In the genomic region with DNA sequence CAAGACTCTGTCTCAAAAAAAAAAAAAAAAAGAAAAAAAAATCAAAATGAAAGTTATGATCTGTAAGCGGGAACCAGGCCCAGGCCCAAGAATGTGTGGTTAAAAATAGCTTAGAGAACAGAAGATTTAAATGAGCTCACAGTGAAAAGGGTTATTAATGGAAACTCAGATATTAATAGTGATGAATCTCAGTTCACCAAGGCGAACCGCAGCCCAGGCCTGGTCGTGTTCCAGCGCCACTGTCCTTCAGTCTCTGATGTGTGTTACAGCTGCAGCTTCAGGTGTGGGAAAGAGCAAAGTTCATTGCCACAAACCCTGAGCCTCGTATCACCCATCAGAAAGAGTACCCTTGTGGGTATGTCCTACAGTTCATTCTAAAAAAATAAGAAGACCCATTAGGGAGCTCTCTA, we compare ENCODE assay signal across 7 cellular contexts.
A peak's percentile ranks its signal among the peaks of the same experiment; 100 is the strongest.
DNase-seq lines count a peak whose midpoint lies in the region; ATAC-seq, FAIRE-seq and TF ChIP-seq lines count a peak whose summit lies in the region.

No MANE protein-coding gene starts in this region.

- H3K4me2 ChIP-seq in OCI-LY7 (ENCODE audit: low read length): no peak overlapping the region

- H3K79me2 ChIP-seq in OCI-LY7 (ENCODE audit: insufficient read depth, low read depth, low read length): no peaks in the 10 kb centered on the region

- no peaks in the 10 kb centered on the region for H3K9me2 ChIP-seq in OCI-LY7 (ENCODE audit: insufficient read depth, low read length)

- no peak overlapping the region for H3K4me3 ChIP-seq in uterus
- no peak overlapping the region for H3K4me3 ChIP-seq in OCI-LY7 (ENCODE audit: low read depth, low read length, poor library complexity, severe bottlenecking)

- no peak for FAIRE-seq in urothelium cell line (lab: Jason Lieb, UNC)

- H4K20me1 ChIP-seq in OCI-LY7 (ENCODE audit: insufficient read depth, low read length): no peaks in the 10 kb centered on the region

- no peak overlapping the region for H2AFZ ChIP-seq in OCI-LY7 (ENCODE audit: low read length)

- intact Hi-C loops in uterus (cut with DNase I; ENCODE audit: low total_unique reads): no loop called here
- intact Hi-C loops in OCI-LY7 (cut with micrococcal nuclease; ENCODE audit: unreplicated experiment): no loop called here

- BruUV-seq in OCI-LY7 (replicated peaks; lab: Mats Ljungman, UMichigan): no TSS peak

- POLR2A ChIA-PET in OCI-LY7 (lab: Charles Lee): interaction anchor here (0.5 to 0.7 kb wide), 6 partner anchors 24 to 493 kb away, joined by 3 to 5 read pairs (median 3); no protein-coding TSS in a partner anchor

- H3K36me3 ChIP-seq in uterus (no peaks in the 10 kb centered on the region), OCI-LY7 (ENCODE audit: insufficient read depth, low read length) (no peaks in the 10 kb centered on the region)

- TF ChIP-seq CTCF in uterus (IDR thresholded peaks at IDR 0.05): no peak
- TF ChIP-seq CTCF in OCI-LY7 (conservative IDR thresholded peaks at IDR 0.05; ENCODE audit: low read length): no peak

- DNase-seq in germinal center (ENCODE audit: low spot score) (peak; percentile 31), uterus (peak; percentile 35 to 46), OCI-LY7 (ENCODE audit: low spot score) (no peak), urothelium cell line (ENCODE audit: low spot score) (no peak), NCI-H510A (lab: John Stamatoyannopoulos, UW) (no peak)

- no peaks in the 10 kb centered on the region for H3K27me3 ChIP-seq in uterus

- CTCF ChIA-PET in OCI-LY7 (lab: Charles Lee; ENCODE audit: unreplicated experiment): no interaction called here

- ATAC-seq in GM19468 (IDR thresholded peaks at IDR 0.05; ENCODE audit: extremely low read depth, unreplicated experiment): peak; percentile 86
- ATAC-seq in HG03439 (IDR thresholded peaks at IDR 0.05; ENCODE audit: unreplicated experiment): peak; percentile 90

- no peak for TF ChIP-seq POLR2A in uterus (IDR thresholded peaks at IDR 0.05)

- H3K4me1 ChIP-seq in uterus (peaks cover 0 to 6% of the 10 kb centered on the region in 2 donors), OCI-LY7 (ENCODE audit: insufficient read depth, low read length, poor library complexity, severe bottlenecking) (no peaks in the 10 kb centered on the region)

- H3K27ac ChIP-seq in uterus (peak overlapping the region; percentile 9 to 84), OCI-LY7 (ENCODE audit: low read depth, low read length, poor library complexity, severe bottlenecking) (no peak overlapping the region)

- H3K9me3 ChIP-seq in uterus: no peaks in the 10 kb centered on the region
- H3K9me3 ChIP-seq in OCI-LY7 (ENCODE audit: low read length): no peaks in the 10 kb centered on the region

Comparison
In these comparisons a context has a peak if more than half of its experiments do, and no peak if none do; other contexts are left out.
1. DNase-seq: peak in germinal center (single experiment) and uterus (2 of 2); none in OCI-LY7 (single experiment), urothelium cell line (single experiment) and NCI-H510A (single experiment).